17 cellular contexts compared by ENCODE assay signal in the genomic region with DNA sequence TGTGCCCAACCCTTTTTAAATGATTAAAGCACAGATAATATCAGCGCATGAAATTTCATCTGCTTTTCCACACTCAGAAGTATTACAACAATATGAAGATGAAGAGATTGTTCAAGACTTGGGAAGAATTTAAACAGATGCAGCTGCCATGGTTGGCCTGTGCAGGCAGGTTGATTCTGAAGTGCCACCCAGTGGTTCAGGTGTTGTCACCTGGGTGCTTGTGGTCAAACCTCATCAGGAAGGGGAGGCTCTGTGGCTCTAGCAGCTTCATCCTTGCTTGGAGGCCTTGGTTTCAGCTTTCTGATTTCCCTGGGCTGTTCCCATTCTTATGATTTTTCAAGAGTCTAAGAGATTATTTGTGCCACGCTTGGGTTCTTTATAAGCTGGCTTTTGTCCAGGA. TPM values are rescaled to one million over a fixed set of nuclear protein-coding genes. Genes with fewer than 3 reads are reported as not detected.
DNase-seq lines count a peak whose midpoint lies in the region; ATAC-seq and TF ChIP-seq lines count a peak whose summit lies in the region.
"Had no signal": no experiment of that assay in that cellular context is flagged by ENCODE, and none has a peak within 500 bp of the region (broad histone marks: within the 10 kb centered on the region; RNA-seq: fewer than 3 reads in every experiment).

No MANE protein-coding gene starts in this region.

- no peak for ATAC-seq in activated CD8-positive, alpha-beta T cell treated with anti-CD3 and anti-CD28 coated beads, Interleukin-2, amount 10 ng/mL, durations not matched to agents 7 days and 5 days
- ATAC-seq in activated CD8-positive, alpha-beta T cell treated with anti-CD3 and anti-CD28 coated beads for 36 hours, result no peak
- ATAC-seq in T-helper 17 cell (no peak), HG02623 (IDR thresholded peaks at IDR 0.05; ENCODE audit: unreplicated experiment) (no peak), HG02798 (IDR thresholded peaks at IDR 0.05; ENCODE audit: poor library complexity, unreplicated experiment) (no peak)

- CTCF ChIA-PET in activated CD8-positive, alpha-beta T cell treated with anti-CD3 and anti-CD28 coated beads, Interleukin-2, amount 10 ng/mL, durations not matched to agents 7 days and 5 days (lab: Charles Lee), result interaction anchor here (1.7 kb wide), 1 partner anchor 13 kb away, joined by 5 read pairs; no protein-coding TSS in a partner anchor
- CTCF ChIA-PET in activated CD8-positive, alpha-beta T cell treated with anti-CD3 and anti-CD28 coated beads for 36 hours (lab: Charles Lee), result interaction anchor here (0.9 to 2.0 kb wide), 3 partner anchors 13 to 221 kb away, joined by 3 to 5 read pairs (median 4); no protein-coding TSS in a partner anchor

- intact Hi-C loops in activated CD8-positive, alpha-beta T cell treated with anti-CD3 and anti-CD28 coated beads for 36 hours (cut with micrococcal nuclease), result no loop called here
- intact Hi-C loops in posterior vena cava (cut with DNase I), result no loop called here

- H3K27me3 Mint-ChIP-seq in activated CD8-positive, alpha-beta T cell treated with anti-CD3 and anti-CD28 coated beads, Interleukin-2, amount 10 ng/mL, durations not matched to agents 7 days and 5 days (ENCODE audit: low read depth), result no peaks in the 10 kb centered on the region
- H3K27me3 Mint-ChIP-seq in activated CD8-positive, alpha-beta T cell treated with anti-CD3 and anti-CD28 coated beads for 36 hours, result no peaks in the 10 kb centered on the region
- H3K27me3 Mint-ChIP-seq in T-helper 17 cell, result no peaks in the 10 kb centered on the region
- H3K27me3 Mint-ChIP-seq: brain had no signal

- TF ChIP-seq CTCF in activated CD8-positive, alpha-beta T cell treated with anti-CD3 and anti-CD28 coated beads for 36 hours (IDR thresholded peaks at IDR 0.05), result no peak
- TF ChIP-seq CTCF in GM20000 (IDR thresholded peaks at IDR 0.05; ENCODE audit: extremely low read depth, missing control alignments), result no peak

- no peaks in the 10 kb centered on the region for H3K9me3 ChIP-seq in T-helper 17 cell (ENCODE audit: control insufficient read depth, low read length, poor library complexity, severe bottlenecking)
- H3K9me3 ChIP-seq: SJCRH30, suprapubic skin had no signal

- POLR2A ChIA-PET in activated CD8-positive, alpha-beta T cell treated with anti-CD3 and anti-CD28 coated beads, Interleukin-2, amount 10 ng/mL, durations not matched to agents 7 days and 5 days (lab: Charles Lee), result no interaction called here
- POLR2A ChIA-PET in activated CD8-positive, alpha-beta T cell treated with anti-CD3 and anti-CD28 coated beads for 36 hours (lab: Charles Lee), result interaction anchor here (0.6 kb wide), 1 partner anchor 484 kb away, joined by 3 read pairs; no protein-coding TSS in a partner anchor

- H3K4me1 Mint-ChIP-seq in activated CD8-positive, alpha-beta T cell treated with anti-CD3 and anti-CD28 coated beads, Interleukin-2, amount 10 ng/mL, durations not matched to agents 7 days and 5 days (ENCODE audit: low read depth), result peaks cover 9% of the 10 kb centered on the region
- H3K4me1 Mint-ChIP-seq in activated CD8-positive, alpha-beta T cell treated with anti-CD3 and anti-CD28 coated beads for 36 hours (ENCODE audit: low read depth), result no peaks in the 10 kb centered on the region
- H3K4me1 Mint-ChIP-seq in T-helper 17 cell, result peaks cover 6% of the 10 kb centered on the region
- H3K4me1 Mint-ChIP-seq: brain had no signal

- H3K36me3 Mint-ChIP-seq in activated CD8-positive, alpha-beta T cell treated with anti-CD3 and anti-CD28 coated beads, Interleukin-2, amount 10 ng/mL, durations not matched to agents 7 days and 5 days (ENCODE audit: low read depth), result peaks cover 48% of the 10 kb centered on the region
- H3K36me3 Mint-ChIP-seq in activated CD8-positive, alpha-beta T cell treated with anti-CD3 and anti-CD28 coated beads for 36 hours (ENCODE audit: low read depth), result peaks cover 33% of the 10 kb centered on the region
- peaks cover 29% of the 10 kb centered on the region for H3K36me3 Mint-ChIP-seq in T-helper 17 cell (ENCODE audit: low read depth)

- H3K9me3 Mint-ChIP-seq in activated CD8-positive, alpha-beta T cell treated with anti-CD3 and anti-CD28 coated beads, Interleukin-2, amount 10 ng/mL, durations not matched to agents 7 days and 5 days (ENCODE audit: insufficient read depth), result no peaks in the 10 kb centered on the region
- no peaks in the 10 kb centered on the region for H3K9me3 Mint-ChIP-seq in activated CD8-positive, alpha-beta T cell treated with anti-CD3 and anti-CD28 coated beads for 36 hours
- H3K9me3 Mint-ChIP-seq: brain had no signal

- H3K27ac Mint-ChIP-seq in activated CD8-positive, alpha-beta T cell treated with anti-CD3 and anti-CD28 coated beads, Interleukin-2, amount 10 ng/mL, durations not matched to agents 7 days and 5 days, result no peak overlapping the region
- H3K27ac Mint-ChIP-seq in activated CD8-positive, alpha-beta T cell treated with anti-CD3 and anti-CD28 coated beads for 36 hours, result no peak overlapping the region
- peak overlapping the region; percentile 56 for H3K27ac Mint-ChIP-seq in T-helper 17 cell

- DNase-seq in activated CD8-positive, alpha-beta T cell treated with anti-CD3 and anti-CD28 coated beads, Interleukin-2, amount 10 ng/mL, durations not matched to agents 7 days and 5 days, result peak; percentile 36
- no peak for DNase-seq in activated CD8-positive, alpha-beta T cell treated with anti-CD3 and anti-CD28 coated beads for 36 hours
- DNase-seq in GM20000 (ENCODE audit: low spot score) (peak; percentile 4), T-helper 17 cell (no peak), posterior vena cava (ENCODE audit: low spot score) (peak; percentile 58), amygdala (lab: John Stamatoyannopoulos, UW) (no peak)
- DNase-seq: dermis blood vessel endothelial cell; DMS 273 treated with DMSO at 0.1 percent for 48 hours; GOT3; NCI-H345; SJCRH30; stimulated activated CD4-positive, alpha-beta T cell treated with anti-CD3 and anti-CD28 coated beads, Interleukin-15, amount 100 ng/mL, for 24 hours had no signal

- no peak overlapping the region for H3K4me3 Mint-ChIP-seq in activated CD8-positive, alpha-beta T cell treated with anti-CD3 and anti-CD28 coated beads, Interleukin-2, amount 10 ng/mL, durations not matched to agents 7 days and 5 days
- H3K4me3 Mint-ChIP-seq in activated CD8-positive, alpha-beta T cell treated with anti-CD3 and anti-CD28 coated beads for 36 hours, result no peak overlapping the region
- H3K4me3 Mint-ChIP-seq in T-helper 17 cell, result no peak overlapping the region
- H3K4me3 Mint-ChIP-seq: brain had no signal

RNA-seq across cellular contexts. Expression of a gene that starts 22.2 kb away (rescaled TPM):
- total RNA-seq in activated CD8-positive, alpha-beta T cell treated with anti-CD3 and anti-CD28 coated beads, Interleukin-2, amount 10 ng/mL, durations not matched to agents 7 days and 5 days, result 1 to 10 TPM in 1 of 2 experiments, under 1 TPM in 1; 0.42 to 1.1 TPM
- total RNA-seq in activated CD8-positive, alpha-beta T cell treated with anti-CD3 and anti-CD28 coated beads for 36 hours, result not detected
- 1 to 10 TPM in 1 of 2 donors, under 1 TPM in 1; 0.44 to 1.3 TPM for total RNA-seq in T-helper 17 cell
- under 1 TPM in 1 of 2 donors, not detected in 1; 0.28 TPM for total RNA-seq in posterior vena cava
- total RNA-seq: dermis blood vessel endothelial cell, pulmonary artery endothelial cell, suprapubic skin had no signal

RNA-seq across cellular contexts. Expression of a gene that starts 37.3 kb away (rescaled TPM):
- 10 to 100 TPM; 22.8 to 23.3 TPM for total RNA-seq in activated CD8-positive, alpha-beta T cell treated with anti-CD3 and anti-CD28 coated beads, Interleukin-2, amount 10 ng/mL, durations not matched to agents 7 days and 5 days
- total RNA-seq in activated CD8-positive, alpha-beta T cell treated with anti-CD3 and anti-CD28 coated beads for 36 hours, result 10 to 100 TPM; 19.5 to 19.7 TPM
- total RNA-seq in T-helper 17 cell (10 to 100 TPM; 35.0 to 35.6 TPM), posterior vena cava (10 to 100 TPM; 26.0 to 28.8 TPM)

Comparison
In these comparisons a context has a peak if more than half of its experiments do, and no peak if none do; other contexts are left out.
1. DNase-seq: peak in activated CD8-positive, alpha-beta T cell treated with anti-CD3 and anti-CD28 coated beads, Interleukin-2, amount 10 ng/mL, durations not matched to agents 7 days and 5 days (single experiment), GM20000 (single experiment) and posterior vena cava (single experiment); none in activated CD8-positive, alpha-beta T cell treated with anti-CD3 and anti-CD28 coated beads for 36 hours (single experiment), T-helper 17 cell (0 of 3) and amygdala (0 of 56).